In the genomic region with DNA sequence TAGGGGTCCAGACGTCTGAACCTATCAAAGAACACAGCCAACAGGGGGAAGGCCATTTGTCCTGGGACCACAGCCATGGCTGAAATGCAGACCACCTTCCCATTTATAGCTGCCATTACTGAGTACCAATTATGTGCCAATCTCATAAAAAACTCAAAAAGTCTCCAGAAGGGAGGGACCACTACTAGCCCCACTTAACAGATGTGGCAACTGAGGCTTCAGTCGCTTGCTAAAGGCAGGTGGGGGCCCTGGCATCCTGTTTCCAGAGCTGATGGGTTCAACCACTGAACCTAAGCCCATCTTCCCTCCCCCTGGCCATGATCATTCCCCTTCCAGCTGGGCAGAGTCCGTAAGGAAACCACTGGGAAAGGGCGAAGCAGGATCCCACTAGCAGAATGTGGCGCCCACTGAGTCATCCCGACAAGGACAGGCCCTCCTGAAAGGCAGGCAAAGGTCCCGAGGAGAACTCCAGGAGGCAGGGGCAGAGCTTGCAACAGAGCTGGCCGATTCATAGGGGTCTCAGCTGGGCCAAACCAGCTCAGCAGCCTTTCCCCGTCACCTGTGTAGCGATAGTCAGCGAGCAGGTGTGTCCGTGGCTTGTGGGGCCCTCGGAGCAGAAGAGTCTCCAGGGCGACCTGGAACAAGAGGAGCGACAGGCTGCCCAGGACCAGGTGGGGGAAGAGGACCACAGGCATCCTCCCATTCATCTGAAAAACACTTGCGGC, we compare ENCODE assay signal across 17 cellular contexts. TPM values are rescaled to one million over a fixed set of nuclear protein-coding genes. Genes with fewer than 3 reads are reported as not detected.
A peak's percentile ranks its signal among the peaks of the same experiment; 100 is the strongest.
DNase-seq lines count a peak whose midpoint lies in the region; ATAC-seq, FAIRE-seq and TF ChIP-seq lines count a peak whose summit lies in the region.
"Had no signal": no experiment of that assay in that cellular context is flagged by ENCODE, and none has a peak within 500 bp of the region (broad histone marks: within the 10 kb centered on the region; RNA-seq: fewer than 3 reads in every experiment).

No MANE protein-coding gene starts in this region.

- no peak overlapping the region for H3K23ac ChIP-seq in mesendoderm (ENCODE audit: low read length)

- H4K5ac ChIP-seq in mesendoderm (ENCODE audit: low read length): no peak overlapping the region

- no peaks in the 10 kb centered on the region for H3K36me3 ChIP-seq in HepG2 (replicated peaks in 1 of 2; ENCODE audit: control insufficient read depth in 1 of 2, insufficient read depth in 2 of 2, low read length in 2 of 2)
- H3K36me3 ChIP-seq in right lobe of liver: no peaks in the 10 kb centered on the region
- H3K36me3 ChIP-seq in upper lobe of left lung: no peaks in the 10 kb centered on the region
- no peaks in the 10 kb centered on the region for H3K36me3 ChIP-seq in mesendoderm (ENCODE audit: control insufficient read depth, insufficient read depth, low read length)
- H3K36me3 ChIP-seq: HAP-1 had no signal

- H2BK15ac ChIP-seq in mesendoderm (replicated peaks; ENCODE audit: low read depth): no peak overlapping the region

- no peak overlapping the region for H3K4me2 ChIP-seq in HepG2 (ENCODE audit: low read depth, low read length)
- H3K4me2 ChIP-seq in mesendoderm (ENCODE audit: low read length): no peak overlapping the region
- H3K4me2 ChIP-seq: A549, KMS-11 had no signal

- no peaks in the 10 kb centered on the region for H3K79me1 ChIP-seq in mesendoderm (ENCODE audit: low read length)

- no peak overlapping the region for H3K18ac ChIP-seq in mesendoderm (ENCODE audit: low read length)

- CTCF ChIA-PET in HepG2 (lab: Yijun Ruan, JAX; ENCODE audit: low intra/inter-chr PET ratio, low total read pairs): no interaction called here

- no peak overlapping the region for H3K9ac ChIP-seq in HepG2 (ENCODE audit: insufficient read depth, low read depth, low read length)
- no peak overlapping the region for H3K9ac ChIP-seq in mesendoderm (ENCODE audit: low read length)
- H3K9ac ChIP-seq: KMS-11 had no signal

- no peak overlapping the region for H2BK5ac ChIP-seq in mesendoderm (ENCODE audit: low read length)

- no peak overlapping the region for H2AK5ac ChIP-seq in mesendoderm (ENCODE audit: low read length)

- no peaks in the 10 kb centered on the region for H3K9me3 ChIP-seq in HepG2 (ENCODE audit: low read length)
- no peaks in the 10 kb centered on the region for H3K9me3 ChIP-seq in right lobe of liver
- H3K9me3 ChIP-seq in upper lobe of left lung: no peaks in the 10 kb centered on the region
- H3K9me3 ChIP-seq: A549, HAP-1 had no signal

- H3K4me3 ChIP-seq in HepG2 (replicated peaks in 1 of 3; ENCODE audit: insufficient read depth in 1 of 3, low read depth in 2 of 3, low read length in 3 of 3): no peak overlapping the region
- H3K4me3 ChIP-seq in right lobe of liver: no peak overlapping the region
- H3K4me3 ChIP-seq in upper lobe of left lung: no peak overlapping the region
- H3K4me3 ChIP-seq in mesendoderm (ENCODE audit: low read length): no peak overlapping the region
- H3K4me3 ChIP-seq: A549, HAP-1 had no signal

- no peak for ATAC-seq in HepG2
- no peak for ATAC-seq in right lobe of liver
- peak; percentile 14 to 28 for ATAC-seq in upper lobe of left lung (ENCODE audit: low FRiP score in 2 of 2)
- ATAC-seq in HG03135 (IDR thresholded peaks at IDR 0.05; ENCODE audit: unreplicated experiment): no peak
- ATAC-seq: A549 had no signal

- H3K56ac ChIP-seq in mesendoderm (ENCODE audit: low read length): no peak overlapping the region

- TF ChIP-seq EP300 in HepG2 (IDR thresholded peaks at IDR 0.05; ENCODE audit: low read depth in 2 of 2, low read length in 2 of 2) (no peak), HepG2 (CRISPR knock-in tag; IDR thresholded peaks at IDR 0.05; ENCODE audit: borderline replicate concordance) (no peak), upper lobe of left lung (IDR thresholded peaks at IDR 0.05) (no peak)

- H2BK120ac ChIP-seq in mesendoderm (ENCODE audit: low read depth, low read length): no peak overlapping the region

- TF ChIP-seq CTCF in HepG2 (CRISPR knock-in tag; IDR thresholded peaks at IDR 0.05) (no peak), right lobe of liver (IDR thresholded peaks at IDR 0.05) (no peak), upper lobe of left lung (IDR thresholded peaks at IDR 0.05) (no peak)

- no peak overlapping the region for H3K4ac ChIP-seq in mesendoderm (ENCODE audit: low read depth, low read length)

- no peak overlapping the region for H2AFZ ChIP-seq in HepG2 (ENCODE audit: low read length)

- BruUV-seq in HepG2 (replicated peaks; lab: Mats Ljungman, UMichigan): no TSS peak

- WGBS in HepG2 (ENCODE audit: low lambda C conversion rate): 44% methylated on average over 12 of the region's 16 CpGs
- no CpG with 5 or more reads among the region's 16 CpGs for WGBS in right lobe of liver (ENCODE audit: insufficient coverage, low coverage, low lambda C conversion rate, missing lambda C conversion rate)
- 81 to 87% methylated on average over 15 to 16 of the region's 16 CpGs for WGBS in upper lobe of left lung, 2 donors
- no CpG with 5 or more reads among the region's 16 CpGs for WGBS in mesendoderm (ENCODE audit: extremely low coverage, insufficient coverage, low lambda C conversion rate)

- intact Hi-C loops in HepG2 (cut with micrococcal nuclease; ENCODE audit: unreplicated experiment): no loop called here
- intact Hi-C loops in right lobe of liver (cut with DNase I): loop anchor here (10.0 kb wide), 2 partner anchors 94 to 166 kb away; no protein-coding TSS in a partner anchor

- POLR2A ChIA-PET in HepG2 (lab: Yijun Ruan, JAX): interaction anchor here (0.8 kb wide), 1 partner anchor 7 kb away, joined by 3 read pairs; no protein-coding TSS in a partner anchor

- TF ChIP-seq RAD21 in HepG2 (CRISPR knock-in tag; IDR thresholded peaks at IDR 0.05): no peak

- H3K27me3 ChIP-seq in HepG2 (ENCODE audit: control insufficient read depth in 1 of 2, insufficient read depth in 2 of 2, low read length in 2 of 2): peaks cover 1 to 15% of the 10 kb centered on the region in 2 experiments; a peak in 2 of 5 replicates
- no peaks in the 10 kb centered on the region for H3K27me3 ChIP-seq in right lobe of liver
- no peaks in the 10 kb centered on the region for H3K27me3 ChIP-seq in upper lobe of left lung
- H3K27me3 ChIP-seq in mesendoderm (ENCODE audit: insufficient read depth, low read length, poor library complexity): no peaks in the 10 kb centered on the region

- DNase-seq in HepG2 (ENCODE audit: low spot score) (no peak), right lobe of liver (no peak), islet precursor cell (peak; percentile 54), upper lobe of left lung (no peak), mesendoderm (no peak)
- DNase-seq: AML-193; Calu3; CD4-positive, alpha-beta memory T cell; DMS79 treated with DMSO at 0.1 percent for 48 hours; GF-D8 had no signal

- no peak overlapping the region for H4K8ac ChIP-seq in mesendoderm (ENCODE audit: low read depth, low read length)

- no peak for FAIRE-seq in HepG2 (lab: Jason Lieb, UNC)
- FAIRE-seq: A549 had no signal

- TF ChIP-seq POLR2A in HepG2 (IDR thresholded peaks at IDR 0.05; ENCODE audit: insufficient read depth in 1 of 2, low read depth in 2 of 2, low read length in 2 of 2) (no peak), right lobe of liver (IDR thresholded peaks at IDR 0.05) (no peak), upper lobe of left lung (IDR thresholded peaks at IDR 0.05) (no peak)

- in situ Hi-C loops in HepG2 (cut with HindIII; ENCODE audit: extremely low pct_ligation_motif_present, low pct_unique_long_range_greater_than_20kb): no loop called here

- H4K20me1 ChIP-seq in HepG2 (ENCODE audit: insufficient read depth, low read length): no peaks in the 10 kb centered on the region

- no peak overlapping the region for H3K27ac ChIP-seq in HepG2 (ENCODE audit: extremely low read length, insufficient read depth, low read length)
- no peak overlapping the region for H3K27ac ChIP-seq in right lobe of liver
- H3K27ac ChIP-seq in upper lobe of left lung: no peak overlapping the region
- no peak overlapping the region for H3K27ac ChIP-seq in mesendoderm (ENCODE audit: low read depth, low read length)
- H3K27ac ChIP-seq: 22Rv1, A549, KMS-11 had no signal

- no peaks in the 10 kb centered on the region for H3K79me2 ChIP-seq in HepG2 (ENCODE audit: insufficient read depth, low read length)
- no peaks in the 10 kb centered on the region for H3K79me2 ChIP-seq in mesendoderm (ENCODE audit: control insufficient read depth, insufficient read depth, low read length)

- H3K4me1 ChIP-seq in HepG2 (ENCODE audit: insufficient read depth, low read length) (peaks cover 8% of the 10 kb centered on the region), right lobe of liver (no peaks in the 10 kb centered on the region), upper lobe of left lung (peaks cover 0 to 4% (median 0%) of the 10 kb centered on the region in 4 donors), mesendoderm (ENCODE audit: control insufficient read depth, low read depth, low read length) (no peaks in the 10 kb centered on the region)
- H3K4me1 ChIP-seq: A549, HAP-1 had no signal

RNA-seq across cellular contexts. Expression of a gene that starts 14.3 kb away (rescaled TPM):
- total RNA-seq in HepG2 (2016; rRNA removed; fragmentation: Illumina TruSeq; extraction: Trizol): 32.6 and 36.5 TPM in 2 replicates
- 10.7 and 16.6 TPM in 2 replicates for total RNA-seq in HepG2 (2016; cell fraction: cytosol; rRNA removed; fragmentation: Illumina TruSeq; extraction: Trizol; ENCODE audit: low read depth)
- 32.5 and 33.2 TPM in 2 replicates for total RNA-seq in HepG2 (2016; cell fraction: insoluble cytoplasmic fraction; rRNA removed; fragmentation: Illumina TruSeq; extraction: Trizol)
- total RNA-seq in HepG2 (2016; cell fraction: membrane; rRNA removed; fragmentation: Illumina TruSeq; extraction: Trizol): 17.7 and 25.0 TPM in 2 replicates
- 19.1 and 19.4 TPM in 2 replicates for total RNA-seq in HepG2 (2016; cell fraction: nucleus; rRNA removed; fragmentation: Illumina TruSeq; extraction: Trizol)
- polyA plus RNA-seq in HepG2 (2011; rRNA removed): 65.9 and 74.4 TPM in 2 replicates
- 50.7 and 64.2 TPM in 2 replicates for polyA plus RNA-seq in HepG2 (2011; cell fraction: cytosol; rRNA removed)
- 64.5 and 68.0 TPM in 2 replicates for polyA plus RNA-seq in HepG2 (2011; cell fraction: nucleus; rRNA removed)
- polyA plus RNA-seq in HepG2 (2012): 39.7 and 50.3 TPM in 2 replicates
- 18.1 and 25.6 TPM in 2 replicates for polyA plus RNA-seq in HepG2 (2016; cell fraction: cytosol; fragmentation: Illumina TruSeq; extraction: Trizol; ENCODE audit: low read depth)
- polyA plus RNA-seq in HepG2 (2016; cell fraction: insoluble cytoplasmic fraction; fragmentation: Illumina TruSeq; extraction: Trizol; ENCODE audit: low read depth): 52.2 and 60.3 TPM in 2 replicates
- 32.1 and 34.6 TPM in 2 replicates for polyA plus RNA-seq in HepG2 (2016; cell fraction: membrane; fragmentation: Illumina TruSeq; extraction: Trizol; ENCODE audit: low read depth)
- 41.7 and 44.1 TPM in 2 replicates for polyA plus RNA-seq in HepG2 (2016; cell fraction: nucleus; fragmentation: Illumina TruSeq; extraction: Trizol; ENCODE audit: insufficient read depth, low read depth)
- polyA minus RNA-seq in HepG2 (2011; rRNA and poly(A)+ RNA removed; ENCODE audit: low replicate concordance): 73.3 and 108 TPM in 2 replicates
- 36.3 and 43.3 TPM in 2 replicates for polyA minus RNA-seq in HepG2 (2011; cell fraction: cytosol; rRNA and poly(A)+ RNA removed)
- polyA minus RNA-seq in HepG2 (2011; cell fraction: nucleus; rRNA and poly(A)+ RNA removed): 20.6 and 26.2 TPM in 2 replicates
- total RNA-seq in right lobe of liver: 100 to 1,000 TPM in 2 of 6 experiments, 10 to 100 TPM in 4; 83.0 to 179 (median 96.0) TPM
- total RNA-seq in upper lobe of left lung: 100 to 1,000 TPM; 107 to 183 (median 152) TPM
- 55.9 TPM for polyA plus RNA-seq in mesendoderm (2013, experiment 1 of 2)
- polyA plus RNA-seq in mesendoderm (2013, experiment 2 of 2): 55.5 TPM

RNA-seq across cellular contexts. Expression of a gene that starts 43.8 kb away (rescaled TPM):
- 0.04 TPM in 1 of 2 replicates, not detected in the other for total RNA-seq in HepG2 (2016; rRNA removed; fragmentation: Illumina TruSeq; extraction: Trizol)
- not detected in 2 replicates for total RNA-seq in HepG2 (2016; cell fraction: cytosol; rRNA removed; fragmentation: Illumina TruSeq; extraction: Trizol; ENCODE audit: low read depth)
- total RNA-seq in HepG2 (2016; cell fraction: insoluble cytoplasmic fraction; rRNA removed; fragmentation: Illumina TruSeq; extraction: Trizol): not detected in 2 replicates
- total RNA-seq in HepG2 (2016; cell fraction: membrane; rRNA removed; fragmentation: Illumina TruSeq; extraction: Trizol): 0.09 TPM in 1 of 2 replicates, not detected in the other
- not detected in 2 replicates for total RNA-seq in HepG2 (2016; cell fraction: nucleus; rRNA removed; fragmentation: Illumina TruSeq; extraction: Trizol)
- polyA plus RNA-seq in HepG2 (2011; rRNA removed): 0.03 and 0.08 TPM in 2 replicates
- polyA plus RNA-seq in HepG2 (2011; cell fraction: cytosol; rRNA removed): 0.07 and 0.08 TPM in 2 replicates
- polyA plus RNA-seq in HepG2 (2011; cell fraction: nucleus; rRNA removed): not detected in 2 replicates
- polyA plus RNA-seq in HepG2 (2012): 0.17 TPM in 1 of 2 replicates, not detected in the other
- 0.05 TPM in 1 of 2 replicates, not detected in the other for polyA plus RNA-seq in HepG2 (2016; cell fraction: cytosol; fragmentation: Illumina TruSeq; extraction: Trizol; ENCODE audit: low read depth)
- not detected in 2 replicates for polyA plus RNA-seq in HepG2 (2016; cell fraction: insoluble cytoplasmic fraction; fragmentation: Illumina TruSeq; extraction: Trizol; ENCODE audit: low read depth)
- polyA plus RNA-seq in HepG2 (2016; cell fraction: membrane; fragmentation: Illumina TruSeq; extraction: Trizol; ENCODE audit: low read depth): not detected in 2 replicates
- not detected in 2 replicates for polyA plus RNA-seq in HepG2 (2016; cell fraction: nucleus; fragmentation: Illumina TruSeq; extraction: Trizol; ENCODE audit: insufficient read depth, low read depth)
- polyA minus RNA-seq in HepG2 (2011; rRNA and poly(A)+ RNA removed; ENCODE audit: low replicate concordance): not detected in 2 replicates
- polyA minus RNA-seq in HepG2 (2011; cell fraction: cytosol; rRNA and poly(A)+ RNA removed): not detected in 2 replicates
- polyA minus RNA-seq in HepG2 (2011; cell fraction: nucleus; rRNA and poly(A)+ RNA removed): not detected in 2 replicates
- under 1 TPM in 4 of 6 experiments, not detected in 2; 0.12 to 0.25 (median 0.17) TPM for total RNA-seq in right lobe of liver
- 1 to 10 TPM in 1 of 6 donors, under 1 TPM in 5; 0.20 to 2.1 (median 0.42) TPM for total RNA-seq in upper lobe of left lung
- 0.03 TPM for polyA plus RNA-seq in mesendoderm (2013, experiment 1 of 2)
- polyA plus RNA-seq in mesendoderm (2013, experiment 2 of 2): 0.03 TPM
- total RNA-seq: Calu3, H4 had no signal
- polyA plus RNA-seq: A549, CD14-positive monocyte had no signal

RNA-seq across cellular contexts. Expression of a gene that starts 45.2 kb away (rescaled TPM):
- total RNA-seq in HepG2 (2016; rRNA removed; fragmentation: Illumina TruSeq; extraction: Trizol): 8.4 and 9.1 TPM in 2 replicates
- total RNA-seq in HepG2 (2016; cell fraction: cytosol; rRNA removed; fragmentation: Illumina TruSeq; extraction: Trizol; ENCODE audit: low read depth): 2.8 and 3.3 TPM in 2 replicates
- total RNA-seq in HepG2 (2016; cell fraction: insoluble cytoplasmic fraction; rRNA removed; fragmentation: Illumina TruSeq; extraction: Trizol): 8.2 and 10.6 TPM in 2 replicates
- total RNA-seq in HepG2 (2016; cell fraction: membrane; rRNA removed; fragmentation: Illumina TruSeq; extraction: Trizol): 4.2 and 6.5 TPM in 2 replicates
- 9.8 and 13.4 TPM in 2 replicates for total RNA-seq in HepG2 (2016; cell fraction: nucleus; rRNA removed; fragmentation: Illumina TruSeq; extraction: Trizol)
- polyA plus RNA-seq in HepG2 (2011; rRNA removed): 13.3 and 17.6 TPM in 2 replicates
- polyA plus RNA-seq in HepG2 (2011; cell fraction: cytosol; rRNA removed): 8.3 and 11.4 TPM in 2 replicates
- 48.6 and 50.4 TPM in 2 replicates for polyA plus RNA-seq in HepG2 (2011; cell fraction: nucleus; rRNA removed)
- polyA plus RNA-seq in HepG2 (2012): 9.8 and 14.4 TPM in 2 replicates
- 4.3 and 5.1 TPM in 2 replicates for polyA plus RNA-seq in HepG2 (2016; cell fraction: cytosol; fragmentation: Illumina TruSeq; extraction: Trizol; ENCODE audit: low read depth)
- polyA plus RNA-seq in HepG2 (2016; cell fraction: insoluble cytoplasmic fraction; fragmentation: Illumina TruSeq; extraction: Trizol; ENCODE audit: low read depth): 14.4 and 17.5 TPM in 2 replicates
- 5.2 and 7.2 TPM in 2 replicates for polyA plus RNA-seq in HepG2 (2016; cell fraction: membrane; fragmentation: Illumina TruSeq; extraction: Trizol; ENCODE audit: low read depth)
- polyA plus RNA-seq in HepG2 (2016; cell fraction: nucleus; fragmentation: Illumina TruSeq; extraction: Trizol; ENCODE audit: insufficient read depth, low read depth): 29.6 and 30.0 TPM in 2 replicates
- polyA minus RNA-seq in HepG2 (2011; rRNA and poly(A)+ RNA removed; ENCODE audit: low replicate concordance): 8.3 and 15.8 TPM in 2 replicates
- 5.2 TPM in 2 replicates for polyA minus RNA-seq in HepG2 (2011; cell fraction: cytosol; rRNA and poly(A)+ RNA removed)
- 3.2 and 5.5 TPM in 2 replicates for polyA minus RNA-seq in HepG2 (2011; cell fraction: nucleus; rRNA and poly(A)+ RNA removed)
- total RNA-seq in right lobe of liver: 1 to 10 TPM; 3.1 to 7.8 (median 6.2) TPM
- total RNA-seq in upper lobe of left lung: 10 to 100 TPM in 2 of 6 donors, 1 to 10 TPM in 4; 3.5 to 15.8 (median 7.4) TPM
- polyA plus RNA-seq in mesendoderm (2013, experiment 1 of 2): 22.4 TPM
- polyA plus RNA-seq in mesendoderm (2013, experiment 2 of 2): 22.2 TPM

RNA-seq across cellular contexts. Expression of a gene that starts 57.5 kb away (rescaled TPM):
- 0.02 TPM in 1 of 2 replicates, not detected in the other for total RNA-seq in HepG2 (2016; rRNA removed; fragmentation: Illumina TruSeq; extraction: Trizol)
- total RNA-seq in HepG2 (2016; cell fraction: cytosol; rRNA removed; fragmentation: Illumina TruSeq; extraction: Trizol; ENCODE audit: low read depth): not detected in 2 replicates
- total RNA-seq in HepG2 (2016; cell fraction: insoluble cytoplasmic fraction; rRNA removed; fragmentation: Illumina TruSeq; extraction: Trizol): not detected in 2 replicates
- total RNA-seq in HepG2 (2016; cell fraction: membrane; rRNA removed; fragmentation: Illumina TruSeq; extraction: Trizol): not detected in 2 replicates
- total RNA-seq in HepG2 (2016; cell fraction: nucleus; rRNA removed; fragmentation: Illumina TruSeq; extraction: Trizol): not detected in 2 replicates
- 0.09 TPM in 1 of 2 replicates, not detected in the other for polyA plus RNA-seq in HepG2 (2011; rRNA removed)
- 0.09 and 0.12 TPM in 2 replicates for polyA plus RNA-seq in HepG2 (2011; cell fraction: cytosol; rRNA removed)
- polyA plus RNA-seq in HepG2 (2011; cell fraction: nucleus; rRNA removed): 0.19 and 0.51 TPM in 2 replicates
- 0.07 TPM in 1 of 2 replicates, not detected in the other for polyA plus RNA-seq in HepG2 (2012)
- not detected in 2 replicates for polyA plus RNA-seq in HepG2 (2016; cell fraction: cytosol; fragmentation: Illumina TruSeq; extraction: Trizol; ENCODE audit: low read depth)
- not detected in 2 replicates for polyA plus RNA-seq in HepG2 (2016; cell fraction: insoluble cytoplasmic fraction; fragmentation: Illumina TruSeq; extraction: Trizol; ENCODE audit: low read depth)
- polyA plus RNA-seq in HepG2 (2016; cell fraction: membrane; fragmentation: Illumina TruSeq; extraction: Trizol; ENCODE audit: low read depth): not detected in 2 replicates
- polyA plus RNA-seq in HepG2 (2016; cell fraction: nucleus; fragmentation: Illumina TruSeq; extraction: Trizol; ENCODE audit: insufficient read depth, low read depth): not detected in 2 replicates
- 0.78 TPM in 1 of 2 replicates, not detected in the other for polyA minus RNA-seq in HepG2 (2011; rRNA and poly(A)+ RNA removed; ENCODE audit: low replicate concordance)
- polyA minus RNA-seq in HepG2 (2011; cell fraction: cytosol; rRNA and poly(A)+ RNA removed): not detected in 2 replicates
- polyA minus RNA-seq in HepG2 (2011; cell fraction: nucleus; rRNA and poly(A)+ RNA removed): not detected in 2 replicates
- total RNA-seq in right lobe of liver: under 1 TPM in 1 of 6 experiments, not detected in 5; 0.13 TPM
- under 1 TPM in 3 of 6 donors, not detected in 3; 0.11 to 0.64 (median 0.15) TPM for total RNA-seq in upper lobe of left lung
- polyA plus RNA-seq in mesendoderm (2013, experiment 1 of 2): 0.69 TPM
- 0.67 TPM for polyA plus RNA-seq in mesendoderm (2013, experiment 2 of 2)
- total RNA-seq: CD4-positive, alpha-beta memory T cell had no signal
- polyA plus RNA-seq: CD14-positive monocyte; CD4-positive, alpha-beta memory T cell had no signal

Comparison
In these comparisons a context has a peak if more than half of its experiments do, and no peak if none do; other contexts are left out.
1. ATAC-seq: peak in upper lobe of left lung (2 of 2); none in HepG2 (single experiment), right lobe of liver (0 of 4) and HG03135 (single experiment).